Comparison of ENCODE assay signal across 8 cellular contexts in genomic region chr5:151686673-151687378, GRCh38. TPM values are rescaled to one million over a fixed set of nuclear protein-coding genes. Genes with fewer than 3 reads are reported as not detected.
DNase-seq lines count a peak whose midpoint lies in the region; ATAC-seq and TF ChIP-seq lines count a peak whose summit lies in the region.

Gene SPARC (minus strand): TSS chr5:151686915. CDS start chr5:151676188, 10,727 bp downstream.

- DNase-seq in EL, result peak; percentile 97
- peak; percentile 99 for DNase-seq in LHCN-M2 (ENCODE audit: low read depth)
- peak; percentile 84 to 94 (median 91) for DNase-seq in adrenal gland
- DNase-seq in heart left ventricle, result peak; percentile 82 to 87 (median 85)
- DNase-seq in osteoblast (ENCODE audit: insufficient read length, low spot score, missing footprints), result peak; percentile 84
- no peak for DNase-seq in activated effector memory CD4-positive, alpha-beta T cell treated with anti-CD3 and anti-CD28 coated beads, Interleukin-2, amount 50 U/mL, for 16 hours
- DNase-seq in effector CD8-positive, alpha-beta T cell (lab: John Stamatoyannopoulos, UW), result no peak

- H3K4me1 ChIP-seq in adrenal gland (replicated peaks in 1 of 2), result peaks cover 39 to 43% of the 10 kb centered on the region in 2 donors
- H3K4me1 ChIP-seq in heart left ventricle, result peaks cover 0 to 37% (median 29%) of the 10 kb centered on the region in 12 donors
- peaks cover 38% of the 10 kb centered on the region for H3K4me1 ChIP-seq in osteoblast (ENCODE audit: insufficient read depth, low read length)

- peak within 1 kb of the TSS; percentile 57 to 92 (median 85) for H3K27ac ChIP-seq in adrenal gland
- peak within 1 kb of the TSS; percentile 78 to 95 (median 88) for H3K27ac ChIP-seq in heart left ventricle
- peak within 1 kb of the TSS; percentile 99 for H3K27ac ChIP-seq in osteoblast (ENCODE audit: low read depth, low read length)

- 1 to 4% (median 3%) methylated on average over 14 to 22 of the region's 22 CpGs for WGBS in adrenal gland, 4 donors
- WGBS in heart left ventricle, 4 donors, result 9 to 19% (median 13%) methylated on average over 21 to 22 of the region's 22 CpGs

- H3K36me3 ChIP-seq in adrenal gland (replicated peaks in 1 of 2), result peaks cover 0 to 8% of the 10 kb centered on the region in 2 donors
- H3K36me3 ChIP-seq in heart left ventricle, result peaks cover 0 to 15% (median 5%) of the 10 kb centered on the region in 9 donors
- H3K36me3 ChIP-seq in osteoblast (ENCODE audit: insufficient read depth, low read length), result peaks cover 38% of the 10 kb centered on the region

- ATAC-seq in GM21529 (IDR thresholded peaks at IDR 0.05; ENCODE audit: unreplicated experiment) (peak; percentile 73), heart left ventricle (peak; percentile 84 to 95 (median 92))

- H3K4me3 ChIP-seq in adrenal gland (peak within 1 kb of the TSS in 3 of 4 donors; percentile 63 to 83 (median 77)), heart left ventricle (peak within 1 kb of the TSS; percentile 32 to 79 (median 69)), osteoblast (ENCODE audit: insufficient read depth, low read length) (peak within 1 kb of the TSS; percentile 100)

- TF ChIP-seq POLR2A in adrenal gland (IDR thresholded peaks at IDR 0.05), result peak; percentile 89 to 97
- peak in 1 of 2 donors; percentile 90 for TF ChIP-seq POLR2A in heart left ventricle (IDR thresholded peaks at IDR 0.05)

- H3K9me3 ChIP-seq in adrenal gland (replicated peaks in 1 of 3) (no peaks in the 10 kb centered on the region), heart left ventricle (no peaks in the 10 kb centered on the region), osteoblast (ENCODE audit: low read depth, low read length) (no peaks in the 10 kb centered on the region)

- H2AFZ ChIP-seq in osteoblast (ENCODE audit: low read length), result peak within 1 kb of the TSS; percentile 13

- peaks cover 51% of the 10 kb centered on the region for H3K79me2 ChIP-seq in osteoblast (ENCODE audit: insufficient read depth, low read length)

- TF ChIP-seq CTCF in adrenal gland (IDR thresholded peaks at IDR 0.05) (no peak), heart left ventricle (IDR thresholded peaks at IDR 0.05) (no peak), osteoblast (IDR thresholded peaks at IDR 0.05; ENCODE audit: extremely low read depth, low read depth, low read length) (no peak)

- peak within 1 kb of the TSS; percentile 99 for H3K4me2 ChIP-seq in osteoblast (ENCODE audit: insufficient read depth, low read length)

- peaks cover 45% of the 10 kb centered on the region for H4K20me1 ChIP-seq in osteoblast (ENCODE audit: insufficient read depth, low read length)

- H3K27me3 ChIP-seq in adrenal gland (no peaks in the 10 kb centered on the region), heart left ventricle (no peaks in the 10 kb centered on the region), osteoblast (ENCODE audit: insufficient read depth, low read length) (no peaks in the 10 kb centered on the region)

- intact Hi-C loops in adrenal gland (cut with DNase I), result no loop called here
- intact Hi-C loops in heart left ventricle (cut with DNase I), result no loop called here

RNA-seq across cellular contexts. Expression of gene SPARC, which starts in this region (rescaled TPM):
- total RNA-seq in LHCN-M2 (2014; rRNA removed) (797 and 1,163 TPM in 2 replicates), adrenal gland (1,000 to 10,000 TPM in 4 of 8 donors, 100 to 1,000 TPM in 4; 478 to 3,013 (median 1,213) TPM), heart left ventricle (1,000 to 10,000 TPM in 1 of 9 donors, 100 to 1,000 TPM in 8; 355 to 1,522 (median 471) TPM), osteoblast (4,046 and 4,600 TPM in 2 replicates)
- 2,613 TPM for polyA plus RNA-seq in LHCN-M2 (2012)
- polyA plus RNA-seq in adrenal gland (1,000 to 10,000 TPM in 1 of 3 donors, 100 to 1,000 TPM in 2; 145 to 2,674 (median 298) TPM), heart left ventricle (100 to 1,000 TPM; 119 to 747 TPM)

Comparison
In these comparisons a context has a peak if more than half of its experiments do, and no peak if none do; other contexts are left out.
1. DNase-seq: peak in EL (single experiment), LHCN-M2 (single experiment), adrenal gland (7 of 7), heart left ventricle (5 of 5) and osteoblast (single experiment); none in activated effector memory CD4-positive, alpha-beta T cell treated with anti-CD3 and anti-CD28 coated beads, Interleukin-2, amount 50 U/mL, for 16 hours (single experiment) and effector CD8-positive, alpha-beta T cell (single experiment).
2. Peak in every context shown above with its lines, with median percentiles within 50 percentile points of each other: H3K27ac ChIP-seq and H3K4me3 ChIP-seq.